In the genomic region with DNA sequence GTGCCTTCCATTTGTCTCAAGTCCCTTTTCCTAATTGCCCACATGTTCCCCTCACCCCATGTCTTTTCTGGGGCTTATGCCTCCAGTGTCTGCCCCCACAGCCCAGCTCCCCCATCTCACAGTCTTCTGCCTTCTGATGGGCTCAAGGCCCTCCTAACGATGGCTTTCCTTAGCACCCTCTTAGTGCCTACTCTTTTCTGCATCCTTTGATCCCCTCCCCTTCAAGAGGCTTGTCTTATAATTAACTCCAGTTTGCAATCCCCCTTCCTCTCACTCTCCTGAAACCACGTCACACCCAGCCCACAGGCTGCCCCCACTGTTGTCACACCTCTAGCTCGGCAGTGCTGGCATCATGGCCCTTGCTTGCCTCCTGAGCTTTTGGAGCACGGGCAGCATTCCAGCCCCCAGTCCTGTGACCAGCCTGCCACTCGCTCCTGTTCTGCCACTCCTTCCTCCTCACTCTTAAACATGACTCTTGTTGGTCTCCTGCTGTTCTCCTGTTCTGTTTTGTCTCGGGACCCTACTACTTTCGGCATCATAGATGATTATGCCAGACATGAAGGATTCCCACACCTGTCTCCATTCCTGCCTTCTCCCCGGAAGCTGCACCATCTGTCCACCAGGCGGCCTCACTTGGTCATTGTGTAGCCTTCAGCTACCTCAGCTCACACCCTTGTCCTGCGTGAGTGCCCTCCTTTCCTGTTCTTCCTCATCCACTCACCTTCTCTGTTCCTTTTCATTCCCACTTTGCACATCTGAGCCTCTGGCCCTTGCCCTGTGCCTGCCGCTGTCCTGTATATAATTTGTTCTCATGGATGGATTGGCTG, we compare ENCODE assay signal across 9 cellular contexts. TPM values are rescaled to one million over a fixed set of nuclear protein-coding genes. Genes with fewer than 3 reads are reported as not detected.
DNase-seq lines count a peak whose midpoint lies in the region; ATAC-seq and TF ChIP-seq lines count a peak whose summit lies in the region.
"Had no signal": no experiment of that assay in that cellular context is flagged by ENCODE, and none has a peak within 500 bp of the region (broad histone marks: within the 10 kb centered on the region; RNA-seq: fewer than 3 reads in every experiment).

No MANE protein-coding gene starts in this region.

- TF ChIP-seq CTCF in AG04450 (IDR thresholded peaks at IDR 0.05; ENCODE audit: low read depth, low read length) (peak; percentile 25), body of pancreas (IDR thresholded peaks at IDR 0.05) (peak in 4 of 7 experiments; percentile 19 to 35 (median 34))

- 64 to 65% methylated on average over 11 of the region's 11 CpGs for WGBS in GM23248 (ENCODE audit: low coverage in 1 of 2, low lambda C conversion rate in 2 of 2, missing lambda C conversion rate in 2 of 2), 2 experiments
- WGBS in body of pancreas, 2 donors = 64 to 68% methylated on average over 11 of the region's 11 CpGs

- H2AFZ ChIP-seq in GM23248 = no peak overlapping the region

- H3K27ac ChIP-seq in AG04450 (ENCODE audit: low read depth, low read length) (no peak overlapping the region), GM23248 (no peak overlapping the region), body of pancreas (no peak overlapping the region)

- no peak for TF ChIP-seq POLR2A in body of pancreas (IDR thresholded peaks at IDR 0.05)

- no peak overlapping the region for H3K4me3 ChIP-seq in AG04450 (ENCODE audit: low read depth, low read length)
- H3K4me3 ChIP-seq in GM23248 = no peak overlapping the region
- no peak overlapping the region for H3K4me3 ChIP-seq in body of pancreas

- ATAC-seq in body of pancreas = no peak
- ATAC-seq in HG02623 (IDR thresholded peaks at IDR 0.05; ENCODE audit: unreplicated experiment) = no peak

- CTCF ChIA-PET in AG04450 (lab: Charles Lee) = interaction anchor here (1.1 to 1.5 kb wide), 3 partner anchors 9 to 53 kb away, joined by 3 read pairs; partner anchors contain the start of gene YDJC

- H3K9ac ChIP-seq in GM23248 = no peak overlapping the region

- DNase-seq in AG04450 (ENCODE audit: low read depth, low spot score) = no peak
- DNase-seq in GM23248 = peak; percentile 37
- DNase-seq in body of pancreas = peak in 1 of 4 donors; percentile 42
- peak; percentile 68 for DNase-seq in iPS-NIHi7 (ENCODE audit: extremely low spot score)
- DNase-seq in D341Med (ENCODE audit: low spot score) = no peak
- DNase-seq in Ammon's horn (ENCODE audit: low spot score) = no peak
- DNase-seq in NCI-H1436 (lab: John Stamatoyannopoulos, UW) = no peak
- DNase-seq: GDM1 had no signal

- H3K9me3 ChIP-seq in AG04450 (ENCODE audit: control insufficient read depth, insufficient read depth, low read length) = no peaks in the 10 kb centered on the region
- H3K9me3 ChIP-seq in GM23248 (ENCODE audit: low read depth) = no peaks in the 10 kb centered on the region
- H3K9me3 ChIP-seq in body of pancreas = no peaks in the 10 kb centered on the region

- no peaks in the 10 kb centered on the region for H3K27me3 ChIP-seq in AG04450 (ENCODE audit: control insufficient read depth, insufficient read depth, low read length)
- no peaks in the 10 kb centered on the region for H3K27me3 ChIP-seq in GM23248 (replicated peaks; ENCODE audit: insufficient read depth)
- no peaks in the 10 kb centered on the region for H3K27me3 ChIP-seq in body of pancreas

- H3K9me2 ChIP-seq in GM23248 (ENCODE audit: insufficient read depth) = no peaks in the 10 kb centered on the region

- peaks cover 100% of the 10 kb centered on the region for H3K79me2 ChIP-seq in GM23248 (ENCODE audit: insufficient read depth)

- intact Hi-C loops in body of pancreas (cut with DNase I) = no loop called here

- in situ Hi-C loops in GM23248 (cut with MboI) = no loop called here

- H3K36me3 ChIP-seq in GM23248 (ENCODE audit: low read depth) (0 out of 2 replicates have a peak, but pooled peaks cover 5% of the 10 kb centered on the region), body of pancreas (replicated peaks in 1 of 2; ENCODE audit: insufficient read depth in 1 of 2, low read depth in 2 of 2) (peaks cover 0 to 6% of the 10 kb centered on the region in 2 donors)

- H4K20me1 ChIP-seq in GM23248 (ENCODE audit: insufficient read depth) = peaks cover 42% of the 10 kb centered on the region

- H3K4me1 ChIP-seq in GM23248 (ENCODE audit: insufficient read depth) = no peaks in the 10 kb centered on the region; the same call in 1 of the 2 replicates
- H3K4me1 ChIP-seq in body of pancreas = peaks cover 27% of the 10 kb centered on the region

- POLR2A ChIA-PET in AG04450 (lab: Yijun Ruan, JAX) = interaction anchor here (0.6 kb wide), 1 partner anchor 11 kb away, joined by 4 read pairs; no protein-coding TSS in a partner anchor

- H3F3A ChIP-seq in GM23248 (ENCODE audit: insufficient read depth) = no peaks in the 10 kb centered on the region

- no peak overlapping the region for H3K4me2 ChIP-seq in GM23248 (ENCODE audit: unreplicated experiment)

RNA-seq across cellular contexts. Expression of gene UBE2L3, which starts 26.1 kb away (rescaled TPM):
- polyA plus RNA-seq in AG04450 (2011; rRNA removed) (72.7 and 77.2 TPM in 2 replicates), GM23248 (2016; fragmentation: Nextera tagmentation; extraction: Ambion mirVana) (115 TPM in 2 replicates)
- 47.8 and 51.0 TPM in 2 replicates for polyA minus RNA-seq in AG04450 (2011; rRNA and poly(A)+ RNA removed)
- total RNA-seq in GM23248 (2014; rRNA removed; shearing (Covaris generic)) = 41.9 and 57.2 TPM in 2 replicates
- total RNA-seq in body of pancreas = 10 to 100 TPM; 17.4 to 33.3 TPM

RNA-seq across cellular contexts. Expression of gene YDJC, which starts 36.2 kb away (rescaled TPM):
- polyA plus RNA-seq in AG04450 (2011; rRNA removed) = 9.0 and 12.2 TPM in 2 replicates
- 3.4 and 4.4 TPM in 2 replicates for polyA minus RNA-seq in AG04450 (2011; rRNA and poly(A)+ RNA removed)
- total RNA-seq in GM23248 (2014; rRNA removed; shearing (Covaris generic)) = 27.1 and 31.5 TPM in 2 replicates
- 20.0 and 25.1 TPM in 2 replicates for polyA plus RNA-seq in GM23248 (2016; fragmentation: Nextera tagmentation; extraction: Ambion mirVana)
- total RNA-seq in body of pancreas = 10 to 100 TPM; 45.7 to 63.0 TPM

RNA-seq across cellular contexts. Expression of gene CCDC116, which starts 38.9 kb away (rescaled TPM):
- polyA plus RNA-seq in AG04450 (2011; rRNA removed) = 0.06 and 0.16 TPM in 2 replicates
- 0.13 TPM in 1 of 2 replicates, not detected in the other for polyA minus RNA-seq in AG04450 (2011; rRNA and poly(A)+ RNA removed)
- 0.54 TPM in 1 of 2 replicates, not detected in the other for total RNA-seq in GM23248 (2014; rRNA removed; shearing (Covaris generic))
- polyA plus RNA-seq in GM23248 (2016; fragmentation: Nextera tagmentation; extraction: Ambion mirVana) = 0.10 TPM in 1 of 2 replicates, not detected in the other
- under 1 TPM in 1 of 2 donors, not detected in 1; 0.52 TPM for total RNA-seq in body of pancreas

RNA-seq across cellular contexts. Expression of gene RIMBP3C, which starts 42.4 kb away (rescaled TPM):
- polyA plus RNA-seq in AG04450 (2011; rRNA removed) (not detected in 2 replicates), GM23248 (2016; fragmentation: Nextera tagmentation; extraction: Ambion mirVana) (0.15 TPM in 1 of 2 replicates, not detected in the other)
- polyA minus RNA-seq in AG04450 (2011; rRNA and poly(A)+ RNA removed) = 0.09 and 0.37 TPM in 2 replicates
- 0.22 TPM in 1 of 2 replicates, not detected in the other for total RNA-seq in GM23248 (2014; rRNA removed; shearing (Covaris generic))
- under 1 TPM in 1 of 2 donors, not detected in 1; under 0.01 TPM for total RNA-seq in body of pancreas

RNA-seq across cellular contexts. Expression of gene SDF2L1, which starts 48.5 kb away (rescaled TPM):
- polyA plus RNA-seq in AG04450 (2011; rRNA removed) = 12.6 and 17.8 TPM in 2 replicates
- 6.8 and 7.4 TPM in 2 replicates for polyA minus RNA-seq in AG04450 (2011; rRNA and poly(A)+ RNA removed)
- 28.8 and 33.9 TPM in 2 replicates for total RNA-seq in GM23248 (2014; rRNA removed; shearing (Covaris generic))
- 37.2 and 38.7 TPM in 2 replicates for polyA plus RNA-seq in GM23248 (2016; fragmentation: Nextera tagmentation; extraction: Ambion mirVana)
- total RNA-seq in body of pancreas = 100 to 1,000 TPM in 1 of 2 donors, 10 to 100 TPM in 1; 47.5 to 115 TPM

Comparison
In these comparisons a context has a peak if more than half of its experiments do, and no peak if none do; other contexts are left out.
1. DNase-seq: peak in GM23248 (single experiment) and iPS-NIHi7 (single experiment); none in AG04450 (single experiment), D341Med (single experiment), Ammon's horn (single experiment) and NCI-H1436 (single experiment).